9 cellular contexts compared by ENCODE assay signal in the genomic region with DNA sequence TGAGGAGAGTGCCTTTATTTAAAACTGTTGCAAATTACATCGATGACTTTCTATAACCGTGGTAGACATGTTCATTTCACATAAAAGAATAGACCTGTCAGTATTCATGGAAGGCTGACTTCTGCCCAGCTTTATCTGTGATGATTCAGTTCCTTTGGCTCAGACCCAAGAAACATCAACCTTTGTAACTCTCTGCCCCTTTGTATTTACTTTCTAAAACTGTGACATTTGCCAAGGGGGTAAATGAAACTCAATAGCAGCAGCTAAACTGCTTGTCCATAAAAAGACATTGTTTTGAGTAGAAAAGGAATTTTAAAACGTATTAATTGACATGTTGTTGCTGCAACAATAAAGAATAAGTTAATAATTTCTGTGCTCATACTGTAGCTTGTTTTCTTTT.
DNase-seq lines count a peak whose midpoint lies in the region; ATAC-seq, FAIRE-seq and TF ChIP-seq lines count a peak whose summit lies in the region.
"Had no signal": no experiment of that assay in that cellular context is flagged by ENCODE, and none has a peak within 500 bp of the region (broad histone marks: within the 10 kb centered on the region; RNA-seq: fewer than 3 reads in every experiment).

No MANE protein-coding gene starts in this region.

- POLR2A ChIA-PET in naive thymus-derived CD4-positive, alpha-beta T cell (lab: Charles Lee) = no interaction called here

- H3K4me3 Mint-ChIP-seq in naive thymus-derived CD4-positive, alpha-beta T cell = no peak overlapping the region
- H3K4me3 Mint-ChIP-seq: IgD-negative memory B cell had no signal

- H3K9me3 ChIP-seq in mucosa of descending colon = no peaks in the 10 kb centered on the region
- no peaks in the 10 kb centered on the region for H3K9me3 ChIP-seq in naive thymus-derived CD4-positive, alpha-beta T cell (ENCODE audit: control insufficient read depth in 2 of 3, low read length in 3 of 3)

- H3K4me1 Mint-ChIP-seq in naive thymus-derived CD4-positive, alpha-beta T cell = peaks cover 0 to 2% (median 0%) of the 10 kb centered on the region in 7 donors
- H3K4me1 Mint-ChIP-seq: IgD-negative memory B cell had no signal

- DNase-seq in H54 (ENCODE audit: insufficient read length, low spot score) (peak; percentile 41), NCI-H345 (lab: John Stamatoyannopoulos, UW) (peak; percentile 82), cardiac fibroblast (ENCODE audit: low read depth in 2 of 2) (peak; percentile 82 to 87), mucosa of descending colon (peak in 1 of 3 donors; percentile 85)
- no peak for DNase-seq in stimulated activated CD4-positive, alpha-beta T cell treated with anti-CD3 and anti-CD28 coated beads, Interleukin-2, amount 100 ng/mL, for 24 hours
- no peak for DNase-seq in naive thymus-derived CD4-positive, alpha-beta T cell

- no peaks in the 10 kb centered on the region for H3K36me3 ChIP-seq in mucosa of descending colon (ENCODE audit: low read depth)
- H3K36me3 ChIP-seq in naive thymus-derived CD4-positive, alpha-beta T cell (ENCODE audit: control insufficient read depth in 2 of 3, insufficient read depth in 3 of 3, low read length in 3 of 3) = no peaks in the 10 kb centered on the region

- TF ChIP-seq CTCF in cardiac fibroblast (IDR thresholded peaks at IDR 0.05; ENCODE audit: low read depth, low read length) = no peak
- TF ChIP-seq CTCF in mucosa of descending colon (IDR thresholded peaks at IDR 0.05) = no peak

- no peak for TF ChIP-seq POLR2A in H54 (IDR thresholded peaks at IDR 0.05; ENCODE audit: low read depth, low read length)

- H3K4me1 ChIP-seq in mucosa of descending colon (ENCODE audit: low read depth) = peaks cover 21% of the 10 kb centered on the region
- no peaks in the 10 kb centered on the region for H3K4me1 ChIP-seq in naive thymus-derived CD4-positive, alpha-beta T cell (ENCODE audit: control insufficient read depth in 2 of 2, insufficient read depth in 2 of 2, low read length in 2 of 2)

- no peaks in the 10 kb centered on the region for H3K36me3 Mint-ChIP-seq in naive thymus-derived CD4-positive, alpha-beta T cell
- H3K36me3 Mint-ChIP-seq: IgD-negative memory B cell had no signal

- ATAC-seq in mucosa of descending colon = peak; percentile 84
- ATAC-seq in GM21528 (IDR thresholded peaks at IDR 0.05; ENCODE audit: low FRiP score, unreplicated experiment) = no peak
- ATAC-seq in HG03097 (IDR thresholded peaks at IDR 0.05; ENCODE audit: low FRiP score, unreplicated experiment) = no peak
- ATAC-seq in naive thymus-derived CD4-positive, alpha-beta T cell = no peak

- H3K27me3 ChIP-seq in naive thymus-derived CD4-positive, alpha-beta T cell (ENCODE audit: control insufficient read depth in 2 of 2, insufficient read depth in 2 of 2, low read length in 2 of 2) = peaks cover 0 to 3% of the 10 kb centered on the region in 2 donors

- FAIRE-seq in H54 (lab: Jason Lieb, UNC) = peak; percentile 79

- intact Hi-C loops in mucosa of descending colon (cut with DNase I, micrococcal nuclease) = loop anchor here in 1 of 2 donors (10.0 kb wide), 1 partner anchor 145 kb away; no protein-coding TSS in a partner anchor
- intact Hi-C loops in naive thymus-derived CD4-positive, alpha-beta T cell (cut with micrococcal nuclease) = no loop called here

- H3K4me3 ChIP-seq in cardiac fibroblast (replicated peaks in 1 of 2; ENCODE audit: low read depth in 2 of 2, low read length in 2 of 2) (no peak overlapping the region), mucosa of descending colon (no peak overlapping the region)
- H3K4me3 ChIP-seq in naive thymus-derived CD4-positive, alpha-beta T cell (ENCODE audit: low read length) = no peak overlapping the region

- CTCF ChIA-PET in naive thymus-derived CD4-positive, alpha-beta T cell (lab: Charles Lee) = interaction anchor here (1.0 to 2.1 kb wide), 5 partner anchors 9 to 324 kb away, joined by 4 to 9 read pairs (median 5); no protein-coding TSS in a partner anchor

- H3K27ac ChIP-seq in naive thymus-derived CD4-positive, alpha-beta T cell (ENCODE audit: low read depth, low read length) = no peak overlapping the region

- no peaks in the 10 kb centered on the region for H3K9me3 Mint-ChIP-seq in naive thymus-derived CD4-positive, alpha-beta T cell
- H3K9me3 Mint-ChIP-seq: IgD-negative memory B cell had no signal

- peaks cover 0 to 29% (median 0%) of the 10 kb centered on the region in 5 donors for H3K27me3 Mint-ChIP-seq in naive thymus-derived CD4-positive, alpha-beta T cell
- H3K27me3 Mint-ChIP-seq: IgD-negative memory B cell had no signal

- no peak overlapping the region for H3K27ac Mint-ChIP-seq in naive thymus-derived CD4-positive, alpha-beta T cell
- H3K27ac Mint-ChIP-seq: IgD-negative memory B cell had no signal

Comparison
In these comparisons a context has a peak if more than half of its experiments do, and no peak if none do; other contexts are left out.
1. DNase-seq: peak in H54 (single experiment), NCI-H345 (single experiment) and cardiac fibroblast (2 of 2); none in stimulated activated CD4-positive, alpha-beta T cell treated with anti-CD3 and anti-CD28 coated beads, Interleukin-2, amount 100 ng/mL, for 24 hours (0 of 2) and naive thymus-derived CD4-positive, alpha-beta T cell (0 of 9).